8 cellular contexts compared by ENCODE assay signal in genomic region chr17:50199651-50200446, GRCh38. TPM values are rescaled to one million over a fixed set of nuclear protein-coding genes. Genes with fewer than 3 reads are reported as not detected.
DNase-seq lines count a peak whose midpoint lies in the region; ATAC-seq and TF ChIP-seq lines count a peak whose summit lies in the region.

No MANE protein-coding gene starts in this region.

- H3K4me1 ChIP-seq in heart right ventricle (peaks cover 3 to 50% (median 26%) of the 10 kb centered on the region in 9 donors), psoas muscle (peaks cover 7% of the 10 kb centered on the region), vagina (peaks cover 75% of the 10 kb centered on the region)

- peak; percentile 41 for ATAC-seq in GM19035 (IDR thresholded peaks at IDR 0.05; ENCODE audit: unreplicated experiment)
- ATAC-seq in activated naive CD8-positive, alpha-beta T cell treated with anti-CD3 and anti-CD28 coated beads, Interleukin-2, amount 10 ng/mL, durations not matched to agents 7 days and 5 days (ENCODE audit: low read depth) = peak; percentile 69
- ATAC-seq in heart right ventricle = peak; percentile 80 to 93 (median 90)
- peak; percentile 66 to 70 (median 70) for ATAC-seq in psoas muscle

- POLR2A ChIA-PET in activated naive CD8-positive, alpha-beta T cell treated with anti-CD3 and anti-CD28 coated beads, Interleukin-2, amount 10 ng/mL, durations not matched to agents 7 days and 5 days (lab: Charles Lee) = interaction anchor here (0.6 to 1.4 kb wide), 9 partner anchors 10 to 172 kb away, joined by 3 to 5 read pairs (median 3); no protein-coding TSS in a partner anchor

- no peak for TF ChIP-seq CTCF in heart right ventricle (IDR thresholded peaks at IDR 0.05)
- no peak for TF ChIP-seq CTCF in psoas muscle (IDR thresholded peaks at IDR 0.05)
- no peak for TF ChIP-seq CTCF in vagina (IDR thresholded peaks at IDR 0.05)

- H3K9me3 ChIP-seq in heart right ventricle (no peaks in the 10 kb centered on the region), psoas muscle (no peaks in the 10 kb centered on the region), vagina (no peaks in the 10 kb centered on the region)

- H3K27me3 ChIP-seq in heart right ventricle = peaks cover 0 to 47% (median 29%) of the 10 kb centered on the region in 7 donors
- H3K27me3 ChIP-seq in psoas muscle (ENCODE audit: insufficient read depth in 3 of 3, low read length in 2 of 3) = peaks cover 0 to 33% (median 0%) of the 10 kb centered on the region in 3 donors
- H3K27me3 ChIP-seq in vagina = no peaks in the 10 kb centered on the region

- H3K36me3 Mint-ChIP-seq in activated naive CD8-positive, alpha-beta T cell treated with anti-CD3 and anti-CD28 coated beads, Interleukin-2, amount 10 ng/mL, durations not matched to agents 7 days and 5 days = no peaks in the 10 kb centered on the region

- no peaks in the 10 kb centered on the region for H3K9me3 Mint-ChIP-seq in activated naive CD8-positive, alpha-beta T cell treated with anti-CD3 and anti-CD28 coated beads, Interleukin-2, amount 10 ng/mL, durations not matched to agents 7 days and 5 days

- H3K4me3 Mint-ChIP-seq in activated naive CD8-positive, alpha-beta T cell treated with anti-CD3 and anti-CD28 coated beads, Interleukin-2, amount 10 ng/mL, durations not matched to agents 7 days and 5 days = peak overlapping the region; percentile 81

- peak overlapping the region; percentile 54 for H3K27ac Mint-ChIP-seq in activated naive CD8-positive, alpha-beta T cell treated with anti-CD3 and anti-CD28 coated beads, Interleukin-2, amount 10 ng/mL, durations not matched to agents 7 days and 5 days

- TF ChIP-seq POLR2A in vagina (IDR thresholded peaks at IDR 0.05) = no peak

- H3K4me3 ChIP-seq in heart right ventricle = peak overlapping the region in 9 of 10 donors; percentile 21 to 65 (median 62)
- peak overlapping the region; percentile 58 for H3K4me3 ChIP-seq in psoas muscle
- H3K4me3 ChIP-seq in vagina = peak overlapping the region; percentile 79 to 81

- H3K27ac ChIP-seq in heart right ventricle = peak overlapping the region; percentile 3 to 93 (median 84)
- H3K27ac ChIP-seq in psoas muscle = no peak overlapping the region
- peak overlapping the region; percentile 97 for H3K27ac ChIP-seq in vagina

- WGBS in heart right ventricle, 2 donors = 4 to 5% methylated on average over 50 of the region's 50 CpGs
- 9 to 14% (median 14%) methylated on average over 43 to 50 of the region's 50 CpGs for WGBS in psoas muscle, 3 donors

- peak; percentile 97 for DNase-seq in ACHN
- peak; percentile 80 for DNase-seq in LoVo (ENCODE audit: low spot score)
- DNase-seq in SKM-1 treated with dmso at 0.1 percent for 144 hours (lab: John Stamatoyannopoulos, UW; ENCODE audit: unreplicated experiment) = peak; percentile 44
- DNase-seq in activated naive CD8-positive, alpha-beta T cell treated with anti-CD3 and anti-CD28 coated beads, Interleukin-2, amount 10 ng/mL, durations not matched to agents 7 days and 5 days = peak; percentile 60
- DNase-seq in heart right ventricle = peak; percentile 87 to 93
- peak; percentile 87 for DNase-seq in psoas muscle
- DNase-seq in vagina (ENCODE audit: extremely low spot score in 2 of 2) = peak in 1 of 2 donors; percentile 98

- intact Hi-C loops in heart right ventricle (cut with DNase I) (loop anchor here (1.0 to 5.0 kb wide), 8 partner anchors 31 to 106 kb away; partner anchors contain the start of gene TMEM92 (in 1 of the 10)), psoas muscle (cut with DNase I) (loop anchor here (1.0 to 2.0 kb wide), 4 partner anchors 70 to 97 kb away; no protein-coding TSS in a partner anchor), vagina (cut with DNase I) (loop anchor here (1.0 kb wide), 1 partner anchor 73 kb away; no protein-coding TSS in a partner anchor)

- peaks cover 14% of the 10 kb centered on the region for H3K4me1 Mint-ChIP-seq in activated naive CD8-positive, alpha-beta T cell treated with anti-CD3 and anti-CD28 coated beads, Interleukin-2, amount 10 ng/mL, durations not matched to agents 7 days and 5 days

- in situ Hi-C loops in ACHN (cut with HindIII; ENCODE audit: low pct_ligation_motif_present, low pct_unique_long_range_greater_than_20kb, low sequenced_read_pairs) = no loop called here

- H3K27me3 Mint-ChIP-seq in activated naive CD8-positive, alpha-beta T cell treated with anti-CD3 and anti-CD28 coated beads, Interleukin-2, amount 10 ng/mL, durations not matched to agents 7 days and 5 days = peaks cover 47% of the 10 kb centered on the region

- H3K36me3 ChIP-seq in heart right ventricle (peaks cover 0 to 44% (median 26%) of the 10 kb centered on the region in 9 donors), psoas muscle (ENCODE audit: insufficient read depth in 1 of 2, low read depth in 1 of 2) (peaks cover 0 to 4% of the 10 kb centered on the region in 2 donors), vagina (peaks cover 4 to 40% of the 10 kb centered on the region in 2 donors)

RNA-seq across cellular contexts. Expression of gene COL1A1, which starts 1.6 kb away (rescaled TPM):
- total RNA-seq in activated naive CD8-positive, alpha-beta T cell treated with anti-CD3 and anti-CD28 coated beads, Interleukin-2, amount 10 ng/mL, durations not matched to agents 7 days and 5 days = under 1 TPM; 0.78 to 0.96 TPM
- total RNA-seq in heart right ventricle (100 to 1,000 TPM in 1 of 10 donors, 10 to 100 TPM in 9; 31.7 to 455 (median 45.9) TPM), psoas muscle (10 to 100 TPM; 10.2 to 46.6 (median 18.7) TPM), vagina (171 TPM)
- polyA plus RNA-seq in heart right ventricle (10 to 100 TPM; 30.2 to 81.5 TPM), psoas muscle (1 to 10 TPM; 2.3 to 5.4 (median 3.3) TPM)

RNA-seq across cellular contexts. Expression of gene SGCA, which starts 34.0 kb away (rescaled TPM):
- total RNA-seq in activated naive CD8-positive, alpha-beta T cell treated with anti-CD3 and anti-CD28 coated beads, Interleukin-2, amount 10 ng/mL, durations not matched to agents 7 days and 5 days = not detected
- total RNA-seq in heart right ventricle (100 to 1,000 TPM; 136 to 204 (median 158) TPM), psoas muscle (100 to 1,000 TPM; 245 to 291 (median 266) TPM), vagina (2.2 TPM)
- polyA plus RNA-seq in heart right ventricle (100 to 1,000 TPM; 137 to 314 TPM), psoas muscle (100 to 1,000 TPM; 120 to 254 (median 151) TPM)

RNA-seq across cellular contexts. Expression of gene PPP1R9B, which starts 49.4 kb away (rescaled TPM):
- 100 to 1,000 TPM; 114 to 116 TPM for total RNA-seq in activated naive CD8-positive, alpha-beta T cell treated with anti-CD3 and anti-CD28 coated beads, Interleukin-2, amount 10 ng/mL, durations not matched to agents 7 days and 5 days
- total RNA-seq in heart right ventricle (10 to 100 TPM; 17.3 to 45.4 (median 26.9) TPM), psoas muscle (10 to 100 TPM; 15.1 to 26.5 (median 18.4) TPM), vagina (37.6 TPM)
- polyA plus RNA-seq in heart right ventricle (10 to 100 TPM; 22.4 to 42.7 TPM), psoas muscle (10 to 100 TPM in 2 of 3 donors, 1 to 10 TPM in 1; 7.0 to 11.3 (median 11.0) TPM)

Comparison
In these comparisons a context has a peak if more than half of its experiments do, and no peak if none do; other contexts are left out.
1. RNA of gene COL1A1, which starts 1.6 kb away (total RNA-seq): 171 TPM in vagina (single experiment), 31.7 to 455 TPM in heart right ventricle and 10.2 to 46.6 TPM in psoas muscle; 0.78 to 0.96 TPM in activated naive CD8-positive, alpha-beta T cell treated with anti-CD3 and anti-CD28 coated beads, Interleukin-2, amount 10 ng/mL, durations not matched to agents 7 days and 5 days; every median in the first group is over 4 times any median in the second.
2. RNA of gene SGCA, which starts 34.0 kb away (total RNA-seq): 245 to 291 TPM in psoas muscle and 136 to 204 TPM in heart right ventricle; 2.2 TPM in vagina (single experiment) and not detected in activated naive CD8-positive, alpha-beta T cell treated with anti-CD3 and anti-CD28 coated beads, Interleukin-2, amount 10 ng/mL, durations not matched to agents 7 days and 5 days; every median in the first group is over 10 times any median in the second.
3. Peak in every context shown above with its lines, with median percentiles within 50 percentile points of each other: ATAC-seq and H3K4me3 ChIP-seq.